7 cellular contexts compared by ENCODE assay signal in the genomic region with DNA sequence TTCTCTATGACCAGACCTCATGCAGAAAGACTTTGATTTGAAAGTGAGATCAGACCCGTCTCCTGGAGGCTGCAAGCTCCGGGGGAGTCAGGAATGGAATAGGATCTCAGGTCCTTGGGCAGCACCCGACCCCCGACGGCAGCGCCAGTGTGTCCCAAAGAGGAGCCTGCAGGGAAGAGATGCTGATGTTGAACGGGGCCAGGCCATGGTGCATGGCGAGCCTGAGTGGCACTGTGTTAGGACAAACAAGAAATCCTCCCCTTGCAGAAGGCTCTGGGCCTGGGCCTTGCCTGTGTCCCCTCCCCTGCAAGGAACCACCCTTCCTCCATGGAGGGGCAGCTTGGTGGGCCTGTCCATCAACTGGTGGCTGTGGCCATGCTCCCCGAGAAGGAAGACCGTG. TPM values are rescaled to one million over a fixed set of nuclear protein-coding genes. Genes with fewer than 3 reads are reported as not detected.
"Had no signal": no experiment of that assay in that cellular context is flagged by ENCODE, and none has a peak within 500 bp of the region (broad histone marks: within the 10 kb centered on the region; RNA-seq: fewer than 3 reads in every experiment).

No MANE protein-coding gene starts in this region.

- H3K27ac Mint-ChIP-seq: GM23338, H9 had no signal

- FAIRE-seq: H1, H54, HTR-8/SVneo had no signal

- H3K4me3 ChIP-seq: GM23338 had no signal

- DNase-seq: H9, HCEC 1CT, IMR-90 had no signal

- H3K4me3 Mint-ChIP-seq: GM23338, H9 had no signal

- H3K4me1 Mint-ChIP-seq: GM23338, H9 had no signal

RNA-seq across cellular contexts. Expression of a gene that starts 20.1 kb away (rescaled TPM):
- total RNA-seq: GM23338, H1, H9, IMR-90 had no signal
- polyA plus RNA-seq: GM23338, H1, IMR-90 had no signal

RNA-seq across cellular contexts. Expression of a gene that starts 24.1 kb away (rescaled TPM):
- total RNA-seq: GM23338, H1, H9, IMR-90 had no signal
- polyA plus RNA-seq: GM23338, H1, IMR-90 had no signal

RNA-seq across cellular contexts. Expression of a gene that starts 38.2 kb away (rescaled TPM):
- total RNA-seq: GM23338, H1, H9, IMR-90 had no signal
- polyA plus RNA-seq: IMR-90 had no signal
